In the genomic region with DNA sequence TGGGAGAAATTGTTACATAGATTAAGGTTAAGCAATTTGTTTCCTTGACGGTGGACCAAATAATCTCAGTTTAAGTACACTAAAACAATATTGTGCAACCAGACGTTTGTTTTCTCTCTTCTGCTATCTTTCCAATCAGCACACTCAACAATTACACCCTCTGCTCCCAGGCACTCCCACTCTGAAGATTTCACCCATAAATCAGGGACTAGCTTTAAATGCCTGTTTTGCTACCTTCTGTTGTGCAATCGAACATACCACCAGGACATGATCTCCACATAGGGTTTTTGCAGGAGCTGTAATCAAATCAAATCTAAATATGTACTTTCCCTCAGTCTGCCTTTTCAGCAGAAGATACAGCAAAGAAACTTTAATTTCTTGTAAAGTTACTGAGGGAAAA, we compare ENCODE assay signal across 18 cellular contexts.
DNase-seq lines count a peak whose midpoint lies in the region; ATAC-seq and TF ChIP-seq lines count a peak whose summit lies in the region.
"Had no signal": no experiment of that assay in that cellular context is flagged by ENCODE, and none has a peak within 500 bp of the region (broad histone marks: within the 10 kb centered on the region; RNA-seq: fewer than 3 reads in every experiment).

No MANE protein-coding gene starts in this region.

- POLR2A ChIA-PET in activated CD4-positive, alpha-beta memory T cell treated with anti-CD3 and anti-CD28 coated beads, Interleukin-2, amount 10 ng/mL, durations not matched to agents 7 days and 5 days (lab: Charles Lee): no interaction called here

- H3K4me2 ChIP-seq in Loucy (ENCODE audit: low read depth, low read length, poor library complexity, severe bottlenecking): no peak overlapping the region

- peaks cover 57% of the 10 kb centered on the region for H3K4me1 ChIP-seq in Loucy (ENCODE audit: insufficient read depth, low read length, poor library complexity, severe bottlenecking)
- peaks cover 5% of the 10 kb centered on the region for H3K4me1 ChIP-seq in prostate gland (replicated peaks)
- no peaks in the 10 kb centered on the region for H3K4me1 ChIP-seq in thyroid gland

- TF ChIP-seq CTCF in Loucy (conservative IDR thresholded peaks at IDR 0.05; ENCODE audit: low read length) (no peak), epithelial cell of esophagus (IDR thresholded peaks at IDR 0.05; ENCODE audit: insufficient read depth, low read depth, low read length, missing control alignments) (no peak), prostate gland (IDR thresholded peaks at IDR 0.05) (no peak), thyroid gland (IDR thresholded peaks at IDR 0.05) (no peak)

- WGBS in prostate gland: 5% methylated on average over 3 of the region's 3 CpGs
- WGBS in thyroid gland, 2 donors: 18 to 19% methylated on average over 3 of the region's 3 CpGs

- H4K20me1 ChIP-seq in Loucy (ENCODE audit: insufficient read depth, low read length, poor library complexity, severe bottlenecking): no peaks in the 10 kb centered on the region

- H3K27ac ChIP-seq in prostate gland (peak overlapping the region in 1 of 2 donors; percentile 32), thyroid gland (no peak overlapping the region)

- no peaks in the 10 kb centered on the region for H3K9me2 ChIP-seq in Loucy (replicated peaks; ENCODE audit: low read depth, low read length)

- no peaks in the 10 kb centered on the region for H3K9me3 Mint-ChIP-seq in activated CD4-positive, alpha-beta memory T cell treated with anti-CD3 and anti-CD28 coated beads, Interleukin-2, amount 10 ng/mL, durations not matched to agents 7 days and 5 days

- DNase-seq in GM03348 (ENCODE audit: low spot score): peak; percentile 24
- peak; percentile 20 for DNase-seq in epithelial cell of esophagus (ENCODE audit: low read depth)
- DNase-seq in prostate gland (ENCODE audit: low spot score): peak; percentile 65
- DNase-seq in thyroid gland: no peak
- no peak for DNase-seq in activated CD4-positive, alpha-beta memory T cell treated with anti-CD3 and anti-CD28 coated beads, Interleukin-2, amount 10 ng/mL, durations not matched to agents 7 days and 5 days
- DNase-seq: activated CD4-positive, alpha-beta T cell treated with anti-CD3 and anti-CD28 coated beads for 1 hour; activated naive CD8-positive, alpha-beta T cell treated with anti-CD3 and anti-CD28 coated beads for 36 hours; DND-41; glutamatergic neuron; NCI-H187; NCI-H774; stimulated activated naive CD4-positive, alpha-beta T cell treated with Interleukin-2 at 50 U/mL for 16 hours; T-helper 2 cell had no signal

- no peak overlapping the region for H3K9ac ChIP-seq in Loucy (ENCODE audit: low read depth, low read length, poor library complexity, severe bottlenecking)

- intact Hi-C loops in prostate gland (cut with DNase I): no loop called here
- intact Hi-C loops in thyroid gland (cut with DNase I): no loop called here

- no peaks in the 10 kb centered on the region for H3K27me3 Mint-ChIP-seq in activated CD4-positive, alpha-beta memory T cell treated with anti-CD3 and anti-CD28 coated beads, Interleukin-2, amount 10 ng/mL, durations not matched to agents 7 days and 5 days
- H3K27me3 Mint-ChIP-seq: activated naive CD8-positive, alpha-beta T cell treated with anti-CD3 and anti-CD28 coated beads for 36 hours; central memory CD8-positive, alpha-beta T cell had no signal

- no peak overlapping the region for H3K4me3 Mint-ChIP-seq in activated CD4-positive, alpha-beta memory T cell treated with anti-CD3 and anti-CD28 coated beads, Interleukin-2, amount 10 ng/mL, durations not matched to agents 7 days and 5 days
- H3K4me3 Mint-ChIP-seq: activated naive CD8-positive, alpha-beta T cell treated with anti-CD3 and anti-CD28 coated beads for 36 hours; central memory CD8-positive, alpha-beta T cell had no signal

- H2AFZ ChIP-seq in Loucy (ENCODE audit: low read length): peak overlapping the region; percentile 38; the same call in 1 of the 2 replicates

- no peak for ATAC-seq in activated CD4-positive, CD25-positive, alpha-beta regulatory T cell treated with anti-CD3 and anti-CD28 coated beads, Interleukin-2, amount 50 U/mL, for 24 hours
- ATAC-seq: GM12878 had no signal

- H3K4me3 ChIP-seq in Loucy (ENCODE audit: low read length, poor library complexity, severe bottlenecking) (no peak overlapping the region), epithelial cell of esophagus (ENCODE audit: low read length) (no peak overlapping the region), prostate gland (no peak overlapping the region), thyroid gland (replicated peaks in 1 of 3) (no peak overlapping the region)
- H3K4me3 ChIP-seq: GM12878, skin epidermis had no signal

- H3K27me3 ChIP-seq in Loucy (ENCODE audit: insufficient read depth, low read length, poor library complexity, severe bottlenecking) (no peaks in the 10 kb centered on the region), prostate gland (replicated peaks; ENCODE audit: insufficient read depth) (no peaks in the 10 kb centered on the region), thyroid gland (no peaks in the 10 kb centered on the region)

- H3K27ac Mint-ChIP-seq in activated CD4-positive, alpha-beta memory T cell treated with anti-CD3 and anti-CD28 coated beads, Interleukin-2, amount 10 ng/mL, durations not matched to agents 7 days and 5 days: no peak overlapping the region
- H3K27ac Mint-ChIP-seq: activated naive CD8-positive, alpha-beta T cell treated with anti-CD3 and anti-CD28 coated beads for 36 hours had no signal

- H3K36me3 ChIP-seq in Loucy (ENCODE audit: insufficient read depth, low read length) (no peaks in the 10 kb centered on the region), prostate gland (no peaks in the 10 kb centered on the region), thyroid gland (no peaks in the 10 kb centered on the region)

- peaks cover 11% of the 10 kb centered on the region for H3F3A ChIP-seq in Loucy (ENCODE audit: low read depth)

- no peaks in the 10 kb centered on the region for H3K4me1 Mint-ChIP-seq in activated CD4-positive, alpha-beta memory T cell treated with anti-CD3 and anti-CD28 coated beads, Interleukin-2, amount 10 ng/mL, durations not matched to agents 7 days and 5 days
- H3K4me1 Mint-ChIP-seq: central memory CD8-positive, alpha-beta T cell had no signal

- H3K36me3 Mint-ChIP-seq in activated CD4-positive, alpha-beta memory T cell treated with anti-CD3 and anti-CD28 coated beads, Interleukin-2, amount 10 ng/mL, durations not matched to agents 7 days and 5 days (ENCODE audit: low read depth): no peaks in the 10 kb centered on the region
- H3K36me3 Mint-ChIP-seq: activated naive CD8-positive, alpha-beta T cell treated with anti-CD3 and anti-CD28 coated beads for 36 hours had no signal

- CTCF ChIA-PET in activated CD4-positive, alpha-beta memory T cell treated with anti-CD3 and anti-CD28 coated beads, Interleukin-2, amount 10 ng/mL, durations not matched to agents 7 days and 5 days (lab: Charles Lee): no interaction called here

- H3K79me2 ChIP-seq in Loucy (ENCODE audit: insufficient read depth, low read length): no peaks in the 10 kb centered on the region

- TF ChIP-seq POLR2A in prostate gland (IDR thresholded peaks at IDR 0.05) (no peak), thyroid gland (IDR thresholded peaks at IDR 0.05) (no peak)

- 0 out of 2 replicates have a peak, but pooled peaks cover 3% of the 10 kb centered on the region for H3K9me3 ChIP-seq in Loucy (ENCODE audit: insufficient read depth, low read depth, low read length)
- H3K9me3 ChIP-seq in prostate gland: no peaks in the 10 kb centered on the region
- H3K9me3 ChIP-seq in thyroid gland: no peaks in the 10 kb centered on the region

Comparison
In these comparisons a context has a peak if more than half of its experiments do, and no peak if none do; other contexts are left out.
1. DNase-seq: peak in GM03348 (single experiment), epithelial cell of esophagus (single experiment) and prostate gland (single experiment); none in thyroid gland (0 of 2) and activated CD4-positive, alpha-beta memory T cell treated with anti-CD3 and anti-CD28 coated beads, Interleukin-2, amount 10 ng/mL, durations not matched to agents 7 days and 5 days (single experiment).